In genomic region chr1:28642847-28643635, GRCh38 we compare ENCODE assay signal across 1 cellular context.
A peak's percentile ranks its signal among the peaks of the same experiment; 100 is the strongest.
TF ChIP-seq lines count a peak whose summit lies in the region.

Gene TAF12, minus strand, starts transcription at chr1:28643067. Its CDS starts 20,986 bp downstream, at chr1:28622081.

TF ChIP-seq in HepG2, 621 proteins besides CTCF, POLR2A, EP300 and RAD21 (continued from another document and continues in another):
- no peak for TF ChIP-seq AHDC1 (CRISPR knock-in tag; IDR thresholded peaks at IDR 0.05; ENCODE audit: borderline replicate concordance)
- no peak for TF ChIP-seq HOXA7 (CRISPR knock-in tag; IDR thresholded peaks at IDR 0.05)
- TF ChIP-seq ZBTB7B (CRISPR knock-in tag; IDR thresholded peaks at IDR 0.05), result peak; percentile 77; the same call in 1 of the 2 replicates
- no peak for TF ChIP-seq ZNF235 (CRISPR knock-in tag; IDR thresholded peaks at IDR 0.05; ENCODE audit: borderline replicate concordance)
- no peak for TF ChIP-seq ZUFSP (CRISPR knock-in tag; IDR thresholded peaks at IDR 0.05; ENCODE audit: borderline replicate concordance)
- peak; percentile 68; the same call in 1 of the 2 replicates for TF ChIP-seq ZNF337 (CRISPR knock-in tag; IDR thresholded peaks at IDR 0.05; ENCODE audit: borderline replicate concordance, low read depth)
- no peak for TF ChIP-seq ZFP82 (CRISPR knock-in tag; IDR thresholded peaks at IDR 0.05; ENCODE audit: borderline replicate concordance)
- TF ChIP-seq THAP9 (CRISPR knock-in tag; IDR thresholded peaks at IDR 0.05; ENCODE audit: borderline replicate concordance), result peak; percentile 90
- 0 out of 2 replicates have a peak, but pooled peaks have one; percentile 41 for TF ChIP-seq ZNF713 (CRISPR knock-in tag; IDR thresholded peaks at IDR 0.05)
- TF ChIP-seq NR2F6 (IDR thresholded peaks at IDR 0.05), result no peak; the same call in 1 of the 2 replicates
- no peak; the same call in 1 of the 2 replicates for TF ChIP-seq NR2F6 (CRISPR knock-in tag; IDR thresholded peaks at IDR 0.05)
- no peak for TF ChIP-seq SRSF4 (IDR thresholded peaks at IDR 0.05; ENCODE audit: low read depth, low read length, poor library complexity, severe bottlenecking)
- TF ChIP-seq ZNF549 (CRISPR knock-in tag; IDR thresholded peaks at IDR 0.05), result no peak
- peak; percentile 45; the same call in 1 of the 2 replicates for TF ChIP-seq ZIK1 (CRISPR knock-in tag; IDR thresholded peaks at IDR 0.05; ENCODE audit: borderline replicate concordance, low read depth)
- no peak for TF ChIP-seq ZMAT5 (CRISPR knock-in tag; IDR thresholded peaks at IDR 0.05; ENCODE audit: borderline replicate concordance, low read depth)
- peak; percentile 72; the same call in 1 of the 2 replicates for TF ChIP-seq ZNF205 (CRISPR knock-in tag; IDR thresholded peaks at IDR 0.05)
- peak; percentile 44 for TF ChIP-seq RXRA (CRISPR knock-in tag; IDR thresholded peaks at IDR 0.05)
- TF ChIP-seq KDM4B (CRISPR knock-in tag; IDR thresholded peaks at IDR 0.05), result peak; percentile 63; the same call in 1 of the 2 replicates
- TF ChIP-seq ESRRA (CRISPR knock-in tag; IDR thresholded peaks at IDR 0.05; ENCODE audit: low read depth), result no peak
- TF ChIP-seq MLXIP (CRISPR knock-in tag; IDR thresholded peaks at IDR 0.05; ENCODE audit: borderline replicate concordance), result no peak
- peak; percentile 57; the same call in 1 of the 2 replicates for TF ChIP-seq ZNF777 (CRISPR knock-in tag; IDR thresholded peaks at IDR 0.05)
- TF ChIP-seq TBP (CRISPR knock-in tag; IDR thresholded peaks at IDR 0.05), result no peak
- peak; percentile 91 for TF ChIP-seq HOXA3 (CRISPR knock-in tag; IDR thresholded peaks at IDR 0.05)
- TF ChIP-seq SSRP1 (CRISPR knock-in tag; IDR thresholded peaks at IDR 0.05), result 0 out of 2 replicates have a peak, but pooled peaks have one; percentile 11
- no peak for TF ChIP-seq SRF (IDR thresholded peaks at IDR 0.05; ENCODE audit: low read depth, low read length)
- no peak for TF ChIP-seq DMTF1 (CRISPR knock-in tag; IDR thresholded peaks at IDR 0.05)
- TF ChIP-seq MAX (IDR thresholded peaks at IDR 0.05), result peak; percentile 95
- no peak for TF ChIP-seq HNF4A (CRISPR knock-in tag; IDR thresholded peaks at IDR 0.05)
- TF ChIP-seq MEIS1 (CRISPR knock-in tag; IDR thresholded peaks at IDR 0.05; ENCODE audit: borderline replicate concordance), result no peak
- peak; percentile 57 for TF ChIP-seq ZNF770 (CRISPR knock-in tag; IDR thresholded peaks at IDR 0.05)
- TF ChIP-seq ZBTB34 (CRISPR knock-in tag; IDR thresholded peaks at IDR 0.05), result no peak; the same call in 1 of the 2 replicates
- TF ChIP-seq TFDP2 (CRISPR knock-in tag; IDR thresholded peaks at IDR 0.05), result peak; percentile 90
- TF ChIP-seq SNAPC2 (CRISPR knock-in tag; IDR thresholded peaks at IDR 0.05), result peak; percentile 89; the same call in 1 of the 2 replicates
- TF ChIP-seq ZBTB8A (CRISPR knock-in tag; IDR thresholded peaks at IDR 0.05; ENCODE audit: borderline replicate concordance, low read depth), result no peak
- peak; percentile 80 for TF ChIP-seq ZNF564 (CRISPR knock-in tag; IDR thresholded peaks at IDR 0.05)
- TF ChIP-seq KAT2B (IDR thresholded peaks at IDR 0.05; ENCODE audit: borderline replicate concordance, low read depth, low read length), result no peak
- TF ChIP-seq SP140L (CRISPR knock-in tag; IDR thresholded peaks at IDR 0.05; ENCODE audit: borderline replicate concordance), result peak; percentile 95
- TF ChIP-seq DPF2 (CRISPR knock-in tag; IDR thresholded peaks at IDR 0.05; ENCODE audit: borderline replicate concordance, low read depth), result no peak
- TF ChIP-seq ELF3 (CRISPR knock-in tag; IDR thresholded peaks at IDR 0.05), result peak; percentile 97
- no peak; the same call in 1 of the 2 replicates for TF ChIP-seq SMYD3 (CRISPR knock-in tag; IDR thresholded peaks at IDR 0.05)
